1 cellular context compared by ENCODE assay signal in the genomic region with DNA sequence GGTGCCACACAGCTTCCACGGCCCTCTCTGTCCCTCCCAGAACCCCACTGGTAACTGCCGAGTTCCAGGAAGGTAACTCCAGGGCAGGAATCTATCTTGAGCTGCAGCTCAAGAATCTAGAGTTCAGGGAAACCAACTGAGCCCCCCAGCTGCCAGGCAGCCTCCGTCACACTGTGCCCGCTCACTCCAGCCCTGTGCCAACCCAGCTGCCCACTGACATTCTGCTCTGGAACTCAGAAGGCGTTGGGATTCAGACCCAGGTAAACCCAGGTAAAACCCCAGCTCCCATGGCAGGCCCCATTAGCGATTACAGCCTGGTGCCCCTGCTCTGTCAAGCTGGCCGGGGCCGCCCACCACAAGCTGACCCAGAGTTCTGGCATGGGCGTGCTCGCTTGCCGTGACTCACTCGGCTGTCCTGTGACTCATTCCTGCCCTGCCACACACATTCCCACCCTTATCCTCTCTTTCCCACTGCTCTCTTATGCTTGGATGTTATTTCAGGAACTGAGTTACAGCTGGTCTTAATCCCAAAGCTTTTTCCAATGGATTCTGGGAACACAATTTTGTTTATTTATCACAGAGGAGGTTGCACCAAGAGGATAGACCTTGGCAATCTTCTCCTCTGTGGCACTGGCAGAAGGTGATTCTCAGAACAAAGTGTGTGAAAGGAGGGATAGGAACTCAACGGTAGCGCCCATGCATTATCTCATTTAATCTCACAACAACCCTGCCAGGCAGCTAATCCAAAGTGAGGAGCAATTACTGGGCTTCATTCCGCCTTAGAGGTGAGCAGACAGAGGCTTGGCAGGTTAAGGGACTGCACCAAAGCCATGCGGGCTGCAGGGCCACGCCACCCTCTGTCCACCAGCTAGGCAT.
A peak's percentile ranks its signal among the peaks of the same experiment; 100 is the strongest.
TF ChIP-seq lines count a peak whose summit lies in the region.

No MANE protein-coding gene starts in this region.

TF ChIP-seq in HCT116, 20 proteins besides CTCF, POLR2A, EP300 and RAD21 (continued from another document):
- TF ChIP-seq, protein P1, sequence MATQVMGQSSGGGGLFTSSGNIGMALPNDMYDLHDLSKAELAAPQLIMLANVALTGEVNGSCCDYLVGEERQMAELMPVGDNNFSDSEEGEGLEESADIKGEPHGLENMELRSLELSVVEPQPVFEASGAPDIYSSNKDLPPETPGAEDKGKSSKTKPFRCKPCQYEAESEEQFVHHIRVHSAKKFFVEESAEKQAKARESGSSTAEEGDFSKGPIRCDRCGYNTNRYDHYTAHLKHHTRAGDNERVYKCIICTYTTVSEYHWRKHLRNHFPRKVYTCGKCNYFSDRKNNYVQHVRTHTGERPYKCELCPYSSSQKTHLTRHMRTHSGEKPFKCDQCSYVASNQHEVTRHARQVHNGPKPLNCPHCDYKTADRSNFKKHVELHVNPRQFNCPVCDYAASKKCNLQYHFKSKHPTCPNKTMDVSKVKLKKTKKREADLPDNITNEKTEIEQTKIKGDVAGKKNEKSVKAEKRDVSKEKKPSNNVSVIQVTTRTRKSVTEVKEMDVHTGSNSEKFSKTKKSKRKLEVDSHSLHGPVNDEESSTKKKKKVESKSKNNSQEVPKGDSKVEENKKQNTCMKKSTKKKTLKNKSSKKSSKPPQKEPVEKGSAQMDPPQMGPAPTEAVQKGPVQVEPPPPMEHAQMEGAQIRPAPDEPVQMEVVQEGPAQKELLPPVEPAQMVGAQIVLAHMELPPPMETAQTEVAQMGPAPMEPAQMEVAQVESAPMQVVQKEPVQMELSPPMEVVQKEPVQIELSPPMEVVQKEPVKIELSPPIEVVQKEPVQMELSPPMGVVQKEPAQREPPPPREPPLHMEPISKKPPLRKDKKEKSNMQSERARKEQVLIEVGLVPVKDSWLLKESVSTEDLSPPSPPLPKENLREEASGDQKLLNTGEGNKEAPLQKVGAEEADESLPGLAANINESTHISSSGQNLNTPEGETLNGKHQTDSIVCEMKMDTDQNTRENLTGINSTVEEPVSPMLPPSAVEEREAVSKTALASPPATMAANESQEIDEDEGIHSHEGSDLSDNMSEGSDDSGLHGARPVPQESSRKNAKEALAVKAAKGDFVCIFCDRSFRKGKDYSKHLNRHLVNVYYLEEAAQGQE (IDR thresholded peaks at IDR 0.05; ENCODE audit: low read depth), result no peak
- TF ChIP-seq ZFX (IDR thresholded peaks at IDR 0.05) (no peak), YY1 (IDR thresholded peaks at IDR 0.05; ENCODE audit: extremely low read depth, insufficient replicate concordance, low read depth, low read length) (no peak), FOSL1 (IDR thresholded peaks at IDR 0.05; ENCODE audit: low read depth) (peak; percentile 96), ELF1 (IDR thresholded peaks at IDR 0.05; ENCODE audit: borderline replicate concordance, low read depth) (no peak), CEBPB (IDR thresholded peaks at IDR 0.05; ENCODE audit: low read depth) (no peak), TCF7L2 (IDR thresholded peaks at IDR 0.05; ENCODE audit: borderline replicate concordance, extremely low read depth, insufficient read depth, insufficient read length) (no peak), POLR2AphosphoS5 (IDR thresholded peaks at IDR 0.05; ENCODE audit: low read depth, low read length) (peak; percentile 38; the same call in 1 of the 2 replicates), EZH2 (IDR thresholded peaks at IDR 0.05) (no peak), SRF (IDR thresholded peaks at IDR 0.05; ENCODE audit: low read depth) (no peak), SIN3A (IDR thresholded peaks at IDR 0.05; ENCODE audit: low read depth) (no peak), SP1 (IDR thresholded peaks at IDR 0.05; ENCODE audit: low read depth) (peak; percentile 77), EZH2phosphoT487 (IDR thresholded peaks at IDR 0.05; ENCODE audit: borderline replicate concordance) (no peak), ZNF274 (IDR thresholded peaks at IDR 0.05; ENCODE audit: low read depth, low read length) (no peak), EGR1 (IDR thresholded peaks at IDR 0.05; ENCODE audit: low read depth) (peak; percentile 59), CBX3 (IDR thresholded peaks at IDR 0.05; ENCODE audit: low read depth) (no peak)
- TF ChIP-seq, protein P2, sequence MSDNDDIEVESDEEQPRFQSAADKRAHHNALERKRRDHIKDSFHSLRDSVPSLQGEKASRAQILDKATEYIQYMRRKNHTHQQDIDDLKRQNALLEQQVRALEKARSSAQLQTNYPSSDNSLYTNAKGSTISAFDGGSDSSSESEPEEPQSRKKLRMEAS (IDR thresholded peaks at IDR 0.05), result no peak; the same call in 1 of the 2 replicates
- TF ChIP-seq, protein P3, sequence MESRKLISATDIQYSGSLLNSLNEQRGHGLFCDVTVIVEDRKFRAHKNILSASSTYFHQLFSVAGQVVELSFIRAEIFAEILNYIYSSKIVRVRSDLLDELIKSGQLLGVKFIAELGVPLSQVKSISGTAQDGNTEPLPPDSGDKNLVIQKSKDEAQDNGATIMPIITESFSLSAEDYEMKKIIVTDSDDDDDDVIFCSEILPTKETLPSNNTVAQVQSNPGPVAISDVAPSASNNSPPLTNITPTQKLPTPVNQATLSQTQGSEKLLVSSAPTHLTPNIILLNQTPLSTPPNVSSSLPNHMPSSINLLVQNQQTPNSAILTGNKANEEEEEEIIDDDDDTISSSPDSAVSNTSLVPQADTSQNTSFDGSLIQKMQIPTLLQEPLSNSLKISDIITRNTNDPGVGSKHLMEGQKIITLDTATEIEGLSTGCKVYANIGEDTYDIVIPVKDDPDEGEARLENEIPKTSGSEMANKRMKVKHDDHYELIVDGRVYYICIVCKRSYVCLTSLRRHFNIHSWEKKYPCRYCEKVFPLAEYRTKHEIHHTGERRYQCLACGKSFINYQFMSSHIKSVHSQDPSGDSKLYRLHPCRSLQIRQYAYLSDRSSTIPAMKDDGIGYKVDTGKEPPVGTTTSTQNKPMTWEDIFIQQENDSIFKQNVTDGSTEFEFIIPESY (IDR thresholded peaks at IDR 0.05; ENCODE audit: extremely low read depth, insufficient replicate concordance, low read length), result no peak
